In the genomic region with DNA sequence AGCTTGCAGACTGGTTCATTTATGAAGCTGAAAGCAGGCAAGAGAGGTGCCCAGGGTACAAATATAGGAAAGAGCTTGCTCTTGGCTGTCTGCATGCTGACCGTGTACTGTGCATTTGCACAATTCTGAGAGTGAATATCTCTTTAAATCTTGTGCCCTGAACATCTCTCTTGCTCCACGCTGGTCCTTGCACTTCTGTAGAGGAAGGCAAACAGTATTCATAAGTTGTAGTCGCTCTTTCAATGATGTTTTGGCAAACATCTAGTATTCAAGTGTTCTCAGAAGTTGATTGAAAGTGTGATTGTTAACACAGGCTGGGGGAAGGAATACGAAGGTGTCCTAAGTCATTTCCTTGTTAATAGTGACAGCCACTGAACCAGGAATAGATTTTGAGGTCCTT, we compare ENCODE assay signal across 16 cellular contexts.
A peak's percentile ranks its signal among the peaks of the same experiment; 100 is the strongest.
DNase-seq lines count a peak whose midpoint lies in the region; ATAC-seq, FAIRE-seq and TF ChIP-seq lines count a peak whose summit lies in the region.
"Had no signal": no experiment of that assay in that cellular context is flagged by ENCODE, and none has a peak within 500 bp of the region (broad histone marks: within the 10 kb centered on the region; RNA-seq: fewer than 3 reads in every experiment).

No MANE protein-coding gene starts in this region.

- peak overlapping the region in 2 of 59 donors; percentile 7 to 9 for H3K4me3 ChIP-seq in dorsolateral prefrontal cortex
- no peak overlapping the region for H3K4me3 ChIP-seq in gastrocnemius medialis
- no peak overlapping the region for H3K4me3 ChIP-seq in osteoblast (ENCODE audit: insufficient read depth, low read length)
- H3K4me3 ChIP-seq: BLaER1, GM12878, GM23338 had no signal

- intact Hi-C loops in Right ventricle myocardium superior (cut with DNase I): no loop called here
- intact Hi-C loops in Right ventricle myocardium inferior (cut with DNase I): loop anchor here (5.0 kb wide), 1 partner anchor 58 kb away; no protein-coding TSS in a partner anchor
- intact Hi-C loops in dorsolateral prefrontal cortex (cut with DNase I): loop anchor here in 1 of 2 donors (5.0 kb wide), 1 partner anchor 43 kb away; no protein-coding TSS in a partner anchor
- intact Hi-C loops in gastrocnemius medialis (cut with DNase I; ENCODE audit: low total_unique reads): loop anchor here (10.0 kb wide), 1 partner anchor 120 kb away; no protein-coding TSS in a partner anchor

- in situ Hi-C loops in gastrocnemius medialis (cut with MboI; ENCODE audit: low sequenced_read_pairs in 4 of 4): no loop called here

- H3K4me2 ChIP-seq in osteoblast (ENCODE audit: insufficient read depth, low read length): no peak overlapping the region
- H3K4me2 ChIP-seq: BLaER1, GM23338 had no signal

- H3K27me3 ChIP-seq in dorsolateral prefrontal cortex (no peaks in the 10 kb centered on the region), gastrocnemius medialis (no peaks in the 10 kb centered on the region), osteoblast (ENCODE audit: insufficient read depth, low read length) (no peaks in the 10 kb centered on the region)
- H3K27me3 ChIP-seq: BLaER1 had no signal

- no peak overlapping the region for H2AFZ ChIP-seq in osteoblast (ENCODE audit: low read length)
- H2AFZ ChIP-seq: GM23338 had no signal

- peak; percentile 32 for ATAC-seq in Right ventricle myocardium superior (ENCODE audit: poor library complexity)
- no peak for ATAC-seq in Right ventricle myocardium inferior
- ATAC-seq in gastrocnemius medialis: peak in 1 of 2 donors; percentile 9
- ATAC-seq in HG03457 (IDR thresholded peaks at IDR 0.05; ENCODE audit: unreplicated experiment): no peak
- ATAC-seq: GM12878, GM23338 had no signal

- H4K20me1 ChIP-seq in osteoblast (ENCODE audit: insufficient read depth, low read length): no peaks in the 10 kb centered on the region
- H4K20me1 ChIP-seq: BLaER1 had no signal

- TF ChIP-seq CTCF in dorsolateral prefrontal cortex (IDR thresholded peaks at IDR 0.05 in 54 of 56, conservative IDR thresholded peaks at IDR 0.05 in 2 of 56; ENCODE audit: low read depth in 1 of 56, partially characterized antibody in 56 of 56) (no peak), gastrocnemius medialis (IDR thresholded peaks at IDR 0.05 in 4 of 5, conservative IDR thresholded peaks at IDR 0.05 in 1 of 5) (no peak), osteoblast (IDR thresholded peaks at IDR 0.05; ENCODE audit: extremely low read depth, low read depth, low read length) (no peak)

- H3K4me1 ChIP-seq in gastrocnemius medialis (peaks cover 43 to 50% of the 10 kb centered on the region in 2 donors), osteoblast (ENCODE audit: insufficient read depth, low read length) (no peaks in the 10 kb centered on the region)

- FAIRE-seq in RCC 7860 (lab: Jason Lieb, UNC): no peak
- FAIRE-seq: GM12878 had no signal

- no peaks in the 10 kb centered on the region for H3K9me3 ChIP-seq in gastrocnemius medialis
- peaks cover 2% of the 10 kb centered on the region for H3K9me3 ChIP-seq in osteoblast (ENCODE audit: low read depth, low read length)
- H3K9me3 ChIP-seq: BLaER1 had no signal

- no peak for DNase-seq in Right ventricle myocardium superior
- no peak for DNase-seq in Right ventricle myocardium inferior (ENCODE audit: missing footprints)
- no peak for DNase-seq in dorsolateral prefrontal cortex
- DNase-seq in gastrocnemius medialis: no peak
- DNase-seq in RCC 7860 (ENCODE audit: low spot score): no peak
- DNase-seq in osteoblast (ENCODE audit: insufficient read length, low spot score, missing footprints): no peak
- DNase-seq: AML-193; CD4-positive, CD25-positive, alpha-beta regulatory T cell; DMS 273 treated with DMSO at 0.1 percent for 48 hours; H7; IMR-90 had no signal

- TF ChIP-seq POLR2A in gastrocnemius medialis (IDR thresholded peaks at IDR 0.05): no peak

- H3K27ac ChIP-seq in dorsolateral prefrontal cortex (peak overlapping the region in 57 of 59 donors; percentile 1 to 98 (median 76)), gastrocnemius medialis (peak overlapping the region; percentile 62 to 76 (median 72)), osteoblast (ENCODE audit: low read depth, low read length) (no peak overlapping the region)
- H3K27ac ChIP-seq: 22Rv1, BLaER1 had no signal

- H3K36me3 ChIP-seq in gastrocnemius medialis (no peaks in the 10 kb centered on the region), osteoblast (ENCODE audit: insufficient read depth, low read length) (no peaks in the 10 kb centered on the region)
- H3K36me3 ChIP-seq: BLaER1 had no signal

- no peaks in the 10 kb centered on the region for H3K79me2 ChIP-seq in osteoblast (ENCODE audit: insufficient read depth, low read length)
